13 cellular contexts compared by ENCODE assay signal in the genomic region with DNA sequence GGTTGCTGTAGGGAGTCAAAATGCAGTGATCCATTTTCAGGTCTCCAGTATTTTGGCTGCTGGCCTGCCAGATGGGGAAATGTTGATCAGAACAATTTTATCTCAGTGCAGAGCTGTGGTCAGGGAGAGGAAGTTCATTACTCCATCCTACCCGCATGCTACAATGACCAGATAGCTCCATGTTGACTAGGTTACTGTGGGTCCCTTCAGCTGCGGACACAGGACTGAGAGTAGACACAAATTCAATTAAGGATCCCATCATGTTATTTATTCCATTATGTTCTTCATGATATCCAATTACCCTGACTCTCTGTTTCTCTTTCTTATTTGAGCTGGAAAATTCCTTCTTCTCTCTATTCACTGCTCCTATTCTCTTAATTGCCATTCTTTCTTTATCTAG. TPM values are rescaled to one million over a fixed set of nuclear protein-coding genes. Genes with fewer than 3 reads are reported as not detected.
DNase-seq lines count a peak whose midpoint lies in the region; ATAC-seq and TF ChIP-seq lines count a peak whose summit lies in the region.
"Had no signal": no experiment of that assay in that cellular context is flagged by ENCODE, and none has a peak within 500 bp of the region (broad histone marks: within the 10 kb centered on the region; RNA-seq: fewer than 3 reads in every experiment).

No MANE protein-coding gene starts in this region.

- no peaks in the 10 kb centered on the region for H3K36me3 ChIP-seq in testis (ENCODE audit: low read depth, missing control alignments)

- no peak overlapping the region for H3K4me3 ChIP-seq in testis
- H3K4me3 ChIP-seq: mucosa of descending colon had no signal

- intact Hi-C loops in testis (cut with DNase I; ENCODE audit: low total_unique reads), result no loop called here

- H3K9me3 ChIP-seq in testis, result no peaks in the 10 kb centered on the region
- H3K9me3 ChIP-seq: mucosa of descending colon had no signal

- no peaks in the 10 kb centered on the region for H3K27me3 ChIP-seq in testis

- ATAC-seq in HG02884 (IDR thresholded peaks at IDR 0.05; ENCODE audit: unreplicated experiment), result no peak
- ATAC-seq: mucosa of descending colon had no signal

- peak overlapping the region; percentile 59 to 84 for H3K27ac ChIP-seq in testis

- no peak for TF ChIP-seq POLR2A in testis (IDR thresholded peaks at IDR 0.05)

- peak; percentile 53 for DNase-seq in NCI-H69 (lab: John Stamatoyannopoulos, UW)
- peak; percentile 61 for DNase-seq in amniotic epithelial cell (ENCODE audit: low read depth)
- DNase-seq in iris pigment epithelial cell (ENCODE audit: low read depth), result peak; percentile 84
- DNase-seq in testis, result no peak
- DNase-seq in dermis blood vessel endothelial cell, result no peak
- DNase-seq in NCI-H510A (lab: John Stamatoyannopoulos, UW), result no peak
- DNase-seq in T-helper 9 cell, result no peak
- DNase-seq: activated B cell treated with CpG ODN at 0.5 μM for 24 hours; mucosa of descending colon; NCI-H146; stimulated activated CD4-positive, alpha-beta T cell treated with anti-CD3 and anti-CD28 coated beads, Interleukin-15, amount 100 ng/mL, for 24 hours; stimulated activated naive B cell treated with anti-CD40 and anti-IgM and Interleukin-4, amounts not matched to agents 10 μg/mL and 1 μg/mL and 100 μg/mL, for 72 hours had no signal

- WGBS in testis, 2 donors, result 35 to 42% methylated on average over 2 of the region's 2 CpGs

- H3K4me1 ChIP-seq in testis, result peaks cover 16% of the 10 kb centered on the region

- no peak for TF ChIP-seq CTCF in testis (IDR thresholded peaks at IDR 0.05)

RNA-seq across cellular contexts. Expression of a gene that starts 16.3 kb away (rescaled TPM):
- total RNA-seq in testis, result 10 to 100 TPM; 44.3 to 53.4 TPM
- 29.1 TPM for polyA plus RNA-seq in testis (ENCODE audit: insufficient read depth, low read depth, low replicate concordance)
- total RNA-seq in dermis blood vessel endothelial cell, result 0.17 and 0.19 TPM in 2 replicates

Comparison
In these comparisons a context has a peak if more than half of its experiments do, and no peak if none do; other contexts are left out.
1. DNase-seq: peak in NCI-H69 (single experiment), amniotic epithelial cell (single experiment) and iris pigment epithelial cell (single experiment); none in testis (single experiment), dermis blood vessel endothelial cell (single experiment), NCI-H510A (single experiment) and T-helper 9 cell (single experiment).
2. RNA of a gene that starts 16.3 kb away (total RNA-seq): 44.3 to 53.4 TPM in testis; 0.17 to 0.19 TPM in dermis blood vessel endothelial cell; every median in the first group is over 10 times any median in the second.